Comparison of ENCODE assay signal across 24 cellular contexts in the genomic region with DNA sequence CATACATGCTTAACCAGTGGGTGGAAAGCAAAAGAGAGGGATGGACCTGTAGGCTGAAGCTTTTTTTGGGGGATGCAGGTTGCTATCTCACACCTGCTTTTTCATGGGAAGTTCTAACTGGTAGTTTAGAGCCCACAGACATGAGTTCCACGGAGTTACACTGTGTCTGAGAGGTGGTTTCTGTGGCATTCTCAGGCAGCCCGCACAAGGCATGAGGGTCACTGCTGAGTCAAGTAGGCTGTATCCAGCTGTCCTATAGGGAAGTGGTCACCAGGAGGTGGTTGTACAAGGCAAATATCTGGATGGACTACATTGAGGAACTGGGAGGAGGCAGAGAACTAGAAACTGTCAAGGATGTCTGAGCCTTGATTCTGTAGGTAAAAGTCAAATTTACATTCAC.
"Had no signal": no experiment of that assay in that cellular context is flagged by ENCODE, and none has a peak within 500 bp of the region (broad histone marks: within the 10 kb centered on the region; RNA-seq: fewer than 3 reads in every experiment).

No MANE protein-coding gene starts in this region.

- H3K4me3 ChIP-seq: hepatocyte, left ventricle myocardium inferior, lung, ovary, prostate gland, stomach, testis, thyroid gland, transverse colon, upper lobe of left lung had no signal

- H3K36me3 Mint-ChIP-seq: mesothelial cell of epicardium; naive thymus-derived CD4-positive, alpha-beta T cell; stimulated activated naive B cell treated with anti-CD40 and anti-IgM and Interleukin-4, amounts not matched to agents 10 μg/mL and 1 μg/mL and 100 μg/mL, for 72 hours had no signal

- H3K27ac ChIP-seq: left ventricle myocardium inferior, ovary, prostate gland, stomach, testis, thyroid gland, transverse colon, upper lobe of left lung had no signal

- H3K27me3 Mint-ChIP-seq: naive thymus-derived CD4-positive, alpha-beta T cell; natural killer cell treated with Interleukin-12 subunit alpha and Interleukin-12 subunit beta and Interleukin-15 and Interleukin-18, amount 100 ng/mL, for 72 hours; stimulated activated naive B cell treated with anti-CD40 and anti-IgM and Interleukin-4, amounts not matched to agents 10 μg/mL and 1 μg/mL and 100 μg/mL, for 72 hours had no signal

- H3K9me3 ChIP-seq: ovary, prostate gland, testis, thyroid gland, transverse colon, upper lobe of left lung had no signal

- ATAC-seq: naive thymus-derived CD4-positive, alpha-beta T cell; natural killer cell treated with Interleukin-12 subunit alpha and Interleukin-12 subunit beta and Interleukin-15 and Interleukin-18, amount 100 ng/mL, for 72 hours; right cardiac atrium; stimulated activated naive B cell treated with anti-CD40 and anti-IgM and Interleukin-4, amounts not matched to agents 10 μg/mL and 1 μg/mL and 100 μg/mL, for 72 hours; stimulated activated naive CD8-positive, alpha-beta T cell treated with anti-CD3 and anti-CD28 coated beads, Interleukin-15, Interleukin-2, amounts not matched to agents 100 U/mL and 50 U/mL, for 24 hours had no signal

- H3K4me1 ChIP-seq: left ventricle myocardium inferior, prostate gland, stomach, testis, thyroid gland, transverse colon, upper lobe of left lung had no signal

- H3K27me3 ChIP-seq: hepatocyte, ovary, stomach, testis, thyroid gland, transverse colon, upper lobe of left lung had no signal

- H3K79me2 ChIP-seq: hepatocyte had no signal

- DNase-seq: islet precursor cell; left ventricle myocardium inferior; mesendoderm; naive thymus-derived CD4-positive, alpha-beta T cell; ovary; retina; right cardiac atrium; small intestine; stimulated activated CD4-positive, alpha-beta T cell treated with anti-CD3 and anti-CD28 coated beads, Interleukin-1b, Interleukin-23, amount 100 ng/mL, for 48 hours; stimulated activated CD4-positive, alpha-beta T cell treated with anti-CD3 and anti-CD28 coated beads, Interleukin-2, amount 100 ng/mL, for 48 hours; stimulated activated CD4-positive, alpha-beta T cell treated with anti-CD3 and anti-CD28 coated beads, Interleukin-4, amount 100 ng/mL, for 4 hours; stimulated activated CD8-positive, alpha-beta memory T cell treated with anti-CD3 and anti-CD28 coated beads, Interleukin-4, amount 100 ng/mL, for 48 hours; stimulated activated naive B cell treated with anti-CD40 and anti-IgM and Interleukin-4, amounts not matched to agents 10 μg/mL and 1 μg/mL and 100 μg/mL, for 72 hours; stimulated activated naive CD8-positive, alpha-beta T cell treated with anti-CD3 and anti-CD28 coated beads, Interleukin-15, Interleukin-2, amounts not matched to agents 100 U/mL and 50 U/mL, for 24 hours; stomach; testis; thyroid gland; transverse colon; upper lobe of left lung had no signal

- H3K27ac Mint-ChIP-seq: mesothelial cell of epicardium; naive thymus-derived CD4-positive, alpha-beta T cell; natural killer cell treated with Interleukin-12 subunit alpha and Interleukin-12 subunit beta and Interleukin-15 and Interleukin-18, amount 100 ng/mL, for 72 hours; stimulated activated naive B cell treated with anti-CD40 and anti-IgM and Interleukin-4, amounts not matched to agents 10 μg/mL and 1 μg/mL and 100 μg/mL, for 72 hours had no signal

- H3K36me3 ChIP-seq: left ventricle myocardium inferior, ovary, prostate gland, stomach, thyroid gland, transverse colon, upper lobe of left lung had no signal

- H3K4me2 ChIP-seq: hepatocyte had no signal

- H2AFZ ChIP-seq: hepatocyte had no signal

- H3K4me3 Mint-ChIP-seq: mesothelial cell of epicardium; naive thymus-derived CD4-positive, alpha-beta T cell; natural killer cell treated with Interleukin-12 subunit alpha and Interleukin-12 subunit beta and Interleukin-15 and Interleukin-18, amount 100 ng/mL, for 72 hours; stimulated activated naive B cell treated with anti-CD40 and anti-IgM and Interleukin-4, amounts not matched to agents 10 μg/mL and 1 μg/mL and 100 μg/mL, for 72 hours had no signal

- H3K4me1 Mint-ChIP-seq: naive thymus-derived CD4-positive, alpha-beta T cell; stimulated activated naive B cell treated with anti-CD40 and anti-IgM and Interleukin-4, amounts not matched to agents 10 μg/mL and 1 μg/mL and 100 μg/mL, for 72 hours had no signal
